Comparison of ENCODE assay signal across 9 cellular contexts in genomic region chr1:180530501-180530900, GRCh38. TPM values are rescaled to one million over a fixed set of nuclear protein-coding genes. Genes with fewer than 3 reads are reported as not detected.
DNase-seq lines count a peak whose midpoint lies in the region; ATAC-seq and TF ChIP-seq lines count a peak whose summit lies in the region.
"Had no signal": no experiment of that assay in that cellular context is flagged by ENCODE, and none has a peak within 500 bp of the region (broad histone marks: within the 10 kb centered on the region; RNA-seq: fewer than 3 reads in every experiment).

No MANE protein-coding gene starts in this region.

- 39 to 48% methylated on average over 4 to 5 of the region's 5 CpGs for WGBS in transverse colon (ENCODE audit: low coverage in 1 of 2), 2 donors
- 55 to 67% methylated on average over 5 of the region's 5 CpGs for WGBS in aorta, 2 donors

- no peaks in the 10 kb centered on the region for H3K4me1 ChIP-seq in breast epithelium
- H3K4me1 ChIP-seq in transverse colon: peaks cover 0 to 3% (median 0%) of the 10 kb centered on the region in 4 donors
- peaks cover 6 to 8% of the 10 kb centered on the region in 2 donors for H3K4me1 ChIP-seq in aorta (ENCODE audit: control insufficient read depth in 1 of 2, insufficient read depth in 2 of 2, low read length in 2 of 2)

- TF ChIP-seq CTCF in breast epithelium (IDR thresholded peaks at IDR 0.05): no peak
- no peak for TF ChIP-seq CTCF in transverse colon (IDR thresholded peaks at IDR 0.05)

- DNase-seq in HT1080 (ENCODE audit: low read depth) (peak; percentile 60), breast epithelium (ENCODE audit: low spot score in 2 of 2) (peak in 1 of 2 donors; percentile 70), kidney glomerular epithelial cell (lab: John Stamatoyannopoulos, UW) (peak; percentile 76), transverse colon (peak; percentile 11), aorta (no peak), C1 segment of cervical spinal cord (lab: John Stamatoyannopoulos, UW) (no peak)
- DNase-seq: activated CD8-positive, alpha-beta memory T cell treated with anti-CD3 and anti-CD28 coated beads, Interleukin-2, amount 50 U/mL, for 4 hours had no signal

- H3K27ac ChIP-seq in breast epithelium (peak overlapping the region; percentile 56 to 87), transverse colon (no peak overlapping the region), aorta (ENCODE audit: low read depth in 1 of 2, low read length in 2 of 2) (no peak overlapping the region)

- no peak for TF ChIP-seq EP300 in transverse colon (IDR thresholded peaks at IDR 0.05; ENCODE audit: low read depth)

- TF ChIP-seq POLR2A in breast epithelium (IDR thresholded peaks at IDR 0.05) (no peak), transverse colon (IDR thresholded peaks at IDR 0.05) (no peak)

- no peak overlapping the region for H3K4me3 ChIP-seq in breast epithelium
- no peak overlapping the region for H3K4me3 ChIP-seq in transverse colon
- H3K4me3 ChIP-seq in aorta (ENCODE audit: low read length in 2 of 2): no peak overlapping the region

- intact Hi-C loops in breast epithelium (cut with DNase I; ENCODE audit: low total_unique reads) (loop anchor here (10.0 kb wide), 1 partner anchor 1894 kb away; no protein-coding TSS in a partner anchor), transverse colon (cut with DNase I; ENCODE audit: low total_unique reads) (loop anchor here (5.0 kb wide), 1 partner anchor 332 kb away; no protein-coding TSS in a partner anchor), aorta (cut with DNase I) (loop anchor here in 1 of 2 donors (5.0 to 10.0 kb wide), 2 partner anchors 332 to 624 kb away; no protein-coding TSS in a partner anchor)

- H3K9me3 ChIP-seq in breast epithelium (no peaks in the 10 kb centered on the region), transverse colon (no peaks in the 10 kb centered on the region), aorta (ENCODE audit: control insufficient read depth, low read length) (no peaks in the 10 kb centered on the region)

- no peaks in the 10 kb centered on the region for H3K27me3 ChIP-seq in breast epithelium
- H3K27me3 ChIP-seq in transverse colon: no peaks in the 10 kb centered on the region
- H3K27me3 ChIP-seq in aorta (ENCODE audit: control insufficient read depth in 1 of 2, insufficient read depth in 2 of 2, low read length in 1 of 2): no peaks in the 10 kb centered on the region

- no peaks in the 10 kb centered on the region for H3K36me3 ChIP-seq in breast epithelium
- H3K36me3 ChIP-seq in transverse colon: no peaks in the 10 kb centered on the region
- no peaks in the 10 kb centered on the region for H3K36me3 ChIP-seq in aorta (ENCODE audit: control insufficient read depth in 1 of 2, insufficient read depth in 2 of 2, low read length in 1 of 2)

- ATAC-seq in aorta (ENCODE audit: low FRiP score) (no peak), GM21723 (IDR thresholded peaks at IDR 0.05; ENCODE audit: unreplicated experiment) (no peak), GM18520 (IDR thresholded peaks at IDR 0.05; ENCODE audit: unreplicated experiment) (no peak)

- in situ Hi-C loops in transverse colon (cut with MboI; ENCODE audit: low pct_ligation_motif_present in 1 of 4, low pct_unique_long_range_greater_than_20kb in 1 of 4, low sequenced_read_pairs in 3 of 4): loop anchor here in 1 of 4 donors (10.0 kb wide), 1 partner anchor 334 kb away; no protein-coding TSS in a partner anchor

RNA-seq across cellular contexts. Expression of gene ACBD6, which starts 28.1 kb away (rescaled TPM):
- total RNA-seq in HT1080 (2014; rRNA removed; shearing (Covaris generic)): 67.0 TPM in 2 replicates
- polyA plus RNA-seq in HT1080 (2015; cell fraction: cytosol; rRNA removed): 44.7 and 52.6 TPM in 2 replicates
- 56.7 and 62.4 TPM in 2 replicates for polyA plus RNA-seq in HT1080 (2015; cell fraction: nucleus; rRNA removed)
- total RNA-seq in breast epithelium (10 to 100 TPM; 42.6 to 50.1 (median 48.8) TPM), transverse colon (10 to 100 TPM in 3 of 4 donors, 1 to 10 TPM in 1; 9.7 to 48.4 (median 38.6) TPM), aorta (10 to 100 TPM; 27.7 to 32.1 TPM)
- polyA plus RNA-seq in aorta: 10 to 100 TPM; 29.4 to 53.1 TPM

RNA-seq across cellular contexts. Expression of gene OVAAL, which starts 28.3 kb away (rescaled TPM):
- total RNA-seq in HT1080 (2014; rRNA removed; shearing (Covaris generic)): 2.4 and 2.7 TPM in 2 replicates
- 0.36 and 0.99 TPM in 2 replicates for polyA plus RNA-seq in HT1080 (2015; cell fraction: cytosol; rRNA removed)
- 0.14 and 0.47 TPM in 2 replicates for polyA plus RNA-seq in HT1080 (2015; cell fraction: nucleus; rRNA removed)
- total RNA-seq in breast epithelium (not detected), transverse colon (under 1 TPM in 1 of 4 donors, not detected in 3; 0.41 TPM), aorta (not detected)
- not detected for polyA plus RNA-seq in aorta

Comparison
In these comparisons a context has a peak if more than half of its experiments do, and no peak if none do; other contexts are left out.
1. DNase-seq: peak in HT1080 (single experiment), kidney glomerular epithelial cell (single experiment) and transverse colon (single experiment); none in aorta (0 of 2) and C1 segment of cervical spinal cord (0 of 14).
2. H3K27ac ChIP-seq: peak in breast epithelium (2 of 2); none in transverse colon (0 of 4) and aorta (0 of 2).